14 cellular contexts compared by ENCODE assay signal in the genomic region with DNA sequence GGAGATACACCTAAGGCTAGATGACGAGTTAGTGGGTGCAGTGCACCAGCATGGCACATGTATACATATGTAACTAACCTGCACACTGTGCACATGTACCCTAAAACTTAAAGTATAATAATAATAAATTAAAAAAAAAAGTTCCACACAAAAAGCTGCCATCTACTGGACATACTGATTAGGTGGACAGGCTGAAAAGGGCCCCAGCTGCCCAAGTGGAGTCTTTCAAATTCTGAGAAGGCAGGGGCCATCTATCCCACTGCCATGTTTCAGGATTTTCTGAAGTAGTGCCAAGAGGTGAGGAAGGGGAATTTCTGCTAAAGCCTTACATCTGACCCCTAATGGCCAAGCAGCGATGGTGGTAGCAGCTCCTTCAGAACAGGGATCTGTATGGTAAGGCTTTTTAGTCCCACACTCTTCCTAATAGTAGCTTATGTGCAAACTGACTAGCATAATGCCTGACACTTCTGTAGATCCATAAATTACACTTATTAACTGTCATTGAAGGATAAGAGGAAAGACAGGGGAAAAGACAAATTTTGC. TPM values are rescaled to one million over a fixed set of nuclear protein-coding genes. Genes with fewer than 3 reads are reported as not detected.
DNase-seq lines count a peak whose midpoint lies in the region; ATAC-seq, FAIRE-seq and TF ChIP-seq lines count a peak whose summit lies in the region.
"Had no signal": no experiment of that assay in that cellular context is flagged by ENCODE, and none has a peak within 500 bp of the region (broad histone marks: within the 10 kb centered on the region; RNA-seq: fewer than 3 reads in every experiment).

No MANE protein-coding gene starts in this region.

- no peaks in the 10 kb centered on the region for H3K9me2 ChIP-seq in hepatocyte (replicated peaks; ENCODE audit: insufficient read depth)

- intact Hi-C loops in left cardiac atrium (cut with DNase I) (no loop called here), A673 (cut with micrococcal nuclease; ENCODE audit: unreplicated experiment) (no loop called here)

- CTCF ChIA-PET in A673 (lab: Charles Lee) = interaction anchor here (0.9 to 1.1 kb wide), 2 partner anchors 21 to 26 kb away, joined by 3 read pairs; no protein-coding TSS in a partner anchor

- ATAC-seq in left cardiac atrium (no peak), GM18858 (IDR thresholded peaks at IDR 0.05; ENCODE audit: unreplicated experiment) (no peak)

- no peak overlapping the region for H2AFZ ChIP-seq in hepatocyte

- peaks cover 76% of the 10 kb centered on the region for H3K79me2 ChIP-seq in hepatocyte

- H3K4me1 ChIP-seq in right atrium auricular region = peaks cover 0 to 100% of the 10 kb centered on the region in 2 donors
- peaks cover 20% of the 10 kb centered on the region for H3K4me1 ChIP-seq in hepatocyte (ENCODE audit: insufficient read depth)
- H3K4me1 ChIP-seq in A673 (ENCODE audit: insufficient read depth, low read length, poor library complexity, severe bottlenecking) = peaks cover 20% of the 10 kb centered on the region

- H3K27ac ChIP-seq in right atrium auricular region (peak overlapping the region; percentile 57 to 97), hepatocyte (no peak overlapping the region), A673 (ENCODE audit: low read depth, low read length, poor library complexity, severe bottlenecking) (no peak overlapping the region)
- H3K27ac ChIP-seq: BLaER1 treated with 17β-estradiol and CSF1 and Interleukin-3, amounts not matched to agents 10 nM and 100 nM had no signal

- no peaks in the 10 kb centered on the region for H3K27me3 ChIP-seq in right atrium auricular region
- no peaks in the 10 kb centered on the region for H3K27me3 ChIP-seq in hepatocyte
- no peaks in the 10 kb centered on the region for H3K27me3 ChIP-seq in A673 (replicated peaks; ENCODE audit: insufficient read depth, low read depth, low read length, poor library complexity)
- H3K27me3 ChIP-seq: BLaER1 treated with 17β-estradiol and CSF1 and Interleukin-3, amounts not matched to agents 10 nM and 100 nM had no signal

- TF ChIP-seq CTCF in right atrium auricular region (IDR thresholded peaks at IDR 0.05) (peak in 1 of 2 donors; percentile 49), astrocyte of the cerebellum (IDR thresholded peaks at IDR 0.05; ENCODE audit: low read depth, low read length, missing control alignments) (peak; percentile 46), hepatocyte (IDR thresholded peaks at IDR 0.05; ENCODE audit: poor library complexity) (peak; percentile 42), A673 (conservative IDR thresholded peaks at IDR 0.05; ENCODE audit: low read depth, low read length) (no peak)

- no peak for DNase-seq in right atrium auricular region (ENCODE audit: low spot score)
- no peak for DNase-seq in left cardiac atrium
- DNase-seq in astrocyte of the cerebellum (ENCODE audit: low read depth) = no peak
- DNase-seq in hepatocyte (ENCODE audit: low spot score) = no peak
- DNase-seq in urothelium cell line (ENCODE audit: low spot score) = peak; percentile 25
- DNase-seq in A673 (ENCODE audit: low spot score) = no peak
- DNase-seq in NCI-H345 treated with DMSO at 0.1 percent for 48 hours (lab: John Stamatoyannopoulos, UW; ENCODE audit: unreplicated experiment) = no peak
- DNase-seq: activated CD4-positive, CD25-positive, alpha-beta regulatory T cell treated with anti-CD3 and anti-CD28 coated beads, Interleukin-2, amount 50 U/mL, for 72 hours; activated T-cell treated with anti-CD3 and anti-CD28 coated beads, Interleukin-2, amount 50 U/mL, for 48 hours; aorta; MV-4-11; SHP77 had no signal

- 59% methylated on average over 2 of the region's 2 CpGs for WGBS in hepatocyte (ENCODE audit: low lambda C conversion rate, missing lambda C conversion rate)

- peaks cover 12% of the 10 kb centered on the region for H4K20me1 ChIP-seq in hepatocyte (ENCODE audit: insufficient read depth, poor library complexity, severe bottlenecking)

- no peak for FAIRE-seq in urothelium cell line (lab: Jason Lieb, UNC)

- H3K36me3 ChIP-seq in right atrium auricular region (peaks cover 68% of the 10 kb centered on the region), hepatocyte (replicated peaks; ENCODE audit: insufficient read depth, low read depth) (no peaks in the 10 kb centered on the region), A673 (ENCODE audit: insufficient read depth, low read length, poor library complexity, severe bottlenecking) (no peaks in the 10 kb centered on the region)

- no peak overlapping the region for H3K4me2 ChIP-seq in hepatocyte
- H3K4me2 ChIP-seq: BLaER1 treated with 17β-estradiol and CSF1 and Interleukin-3, amounts not matched to agents 10 nM and 100 nM had no signal

- H3K9me3 ChIP-seq in right atrium auricular region = no peaks in the 10 kb centered on the region
- no peaks in the 10 kb centered on the region for H3K9me3 ChIP-seq in hepatocyte (ENCODE audit: low read depth)
- H3K9me3 ChIP-seq in A673 (ENCODE audit: low read depth, low read length, poor library complexity, severe bottlenecking) = no peaks in the 10 kb centered on the region
- H3K9me3 ChIP-seq: BLaER1 treated with 17β-estradiol and CSF1 and Interleukin-3, amounts not matched to agents 10 nM and 100 nM had no signal

- POLR2A ChIA-PET in A673 (lab: Charles Lee; ENCODE audit: low non-redundant PET) = no interaction called here

- in situ Hi-C loops in astrocyte of the cerebellum (cut with HindIII; ENCODE audit: low sequenced_read_pairs) = no loop called here

- H3K4me3 ChIP-seq in right atrium auricular region (no peak overlapping the region), astrocyte of the cerebellum (ENCODE audit: low read depth, low read length) (no peak overlapping the region), hepatocyte (no peak overlapping the region), A673 (ENCODE audit: low read depth, low read length, poor library complexity, severe bottlenecking) (no peak overlapping the region)
- H3K4me3 ChIP-seq: BLaER1 treated with 17β-estradiol and CSF1 and Interleukin-3, amounts not matched to agents 10 nM and 100 nM had no signal

- BruUV-seq in A673 (replicated peaks; lab: Mats Ljungman, UMichigan) = no TSS peak

RNA-seq across cellular contexts. Expression of a gene that starts 7.7 kb away (rescaled TPM):
- total RNA-seq in right atrium auricular region (100 to 1,000 TPM; 327 to 380 TPM), left cardiac atrium (100 to 1,000 TPM; 376 to 503 TPM), hepatocyte (344 and 390 TPM in 2 replicates), A673 (2021) (89.1 and 122 TPM in 2 replicates)
- 183 and 195 TPM in 2 replicates for polyA plus RNA-seq in hepatocyte

Comparison
In these comparisons a context has a peak if more than half of its experiments do, and no peak if none do; other contexts are left out.
1. H3K27ac ChIP-seq: peak in right atrium auricular region (2 of 2); none in hepatocyte (single experiment) and A673 (single experiment).